8 cellular contexts compared by ENCODE assay signal in genomic region chr4:143381171-143382118, GRCh38. TPM values are rescaled to one million over a fixed set of nuclear protein-coding genes. Genes with fewer than 3 reads are reported as not detected.
DNase-seq lines count a peak whose midpoint lies in the region; ATAC-seq and TF ChIP-seq lines count a peak whose summit lies in the region.

No MANE protein-coding gene starts in this region.

- H3K36me3 ChIP-seq in smooth muscle cell (ENCODE audit: low read depth): no peaks in the 10 kb centered on the region

- H3F3A ChIP-seq in smooth muscle cell (ENCODE audit: low read depth): no peaks in the 10 kb centered on the region

- H3K4me3 ChIP-seq in smooth muscle cell: no peak overlapping the region

- H2AFZ ChIP-seq in smooth muscle cell (ENCODE audit: low read depth): no peak overlapping the region

- H4K20me1 ChIP-seq in smooth muscle cell (ENCODE audit: low read depth): peaks cover under 1% of the 10 kb centered on the region

- H3K9me3 ChIP-seq in smooth muscle cell (replicated peaks; ENCODE audit: low read depth): no peaks in the 10 kb centered on the region

- H3K27me3 ChIP-seq in smooth muscle cell (ENCODE audit: low read depth): no peaks in the 10 kb centered on the region

- peaks cover 6% of the 10 kb centered on the region for H3K27me3 Mint-ChIP-seq in activated T-helper 17 cell treated with anti-CD3 and anti-CD28 coated beads, Interleukin-2, amount 50 U/mL, for 72 hours

- H3K79me2 ChIP-seq in smooth muscle cell (ENCODE audit: low read depth): peaks cover 66% of the 10 kb centered on the region

- no peak overlapping the region for H3K9ac ChIP-seq in smooth muscle cell (ENCODE audit: low read depth)

- no peaks in the 10 kb centered on the region for H3K4me1 Mint-ChIP-seq in activated T-helper 17 cell treated with anti-CD3 and anti-CD28 coated beads, Interleukin-2, amount 50 U/mL, for 72 hours

- H3K27ac Mint-ChIP-seq in activated T-helper 17 cell treated with anti-CD3 and anti-CD28 coated beads, Interleukin-2, amount 50 U/mL, for 72 hours: peak overlapping the region; percentile 69

- no peak for TF ChIP-seq CTCF in smooth muscle cell (IDR thresholded peaks at IDR 0.05; ENCODE audit: borderline replicate concordance, insufficient read depth, poor library complexity, severe bottlenecking)

- 60% methylated on average over 8 of the region's 8 CpGs for WGBS in smooth muscle cell (ENCODE audit: low lambda C conversion rate)

- H3K4me3 Mint-ChIP-seq in activated T-helper 17 cell treated with anti-CD3 and anti-CD28 coated beads, Interleukin-2, amount 50 U/mL, for 72 hours: no peak overlapping the region

- H3K36me3 Mint-ChIP-seq in activated T-helper 17 cell treated with anti-CD3 and anti-CD28 coated beads, Interleukin-2, amount 50 U/mL, for 72 hours (ENCODE audit: low read depth): no peaks in the 10 kb centered on the region

- peak; percentile 61 to 72 for DNase-seq in hippocampal formation (lab: John Stamatoyannopoulos, UW)
- DNase-seq in smooth muscle cell (lab: John Stamatoyannopoulos, UW; ENCODE audit: unreplicated experiment): no peak
- DNase-seq in effector CD4-positive, alpha-beta T cell: no peak
- DNase-seq in SW 1271 (lab: John Stamatoyannopoulos, UW): no peak
- DNase-seq in NCI-H1436 (lab: John Stamatoyannopoulos, UW): no peak

- H3K27ac ChIP-seq in smooth muscle cell (ENCODE audit: low read depth): peak overlapping the region; percentile 58

- no peaks in the 10 kb centered on the region for H3K9me3 Mint-ChIP-seq in activated T-helper 17 cell treated with anti-CD3 and anti-CD28 coated beads, Interleukin-2, amount 50 U/mL, for 72 hours

- H3K4me2 ChIP-seq in smooth muscle cell: peak overlapping the region; percentile 60

- ATAC-seq in GM18868 (IDR thresholded peaks at IDR 0.05; ENCODE audit: unreplicated experiment): peak; percentile 48
- peak; percentile 49 for ATAC-seq in HG02981 (IDR thresholded peaks at IDR 0.05; ENCODE audit: unreplicated experiment)
- no peak for ATAC-seq in activated T-helper 17 cell treated with anti-CD3 and anti-CD28 coated beads, Interleukin-2, amount 50 U/mL, for 72 hours (replicated peaks)

- peaks cover 15% of the 10 kb centered on the region for H3K4me1 ChIP-seq in smooth muscle cell (ENCODE audit: low read depth)

RNA-seq across cellular contexts. Expression of gene GAB1, which starts 44.8 kb away (rescaled TPM):
- total RNA-seq in activated T-helper 17 cell treated with anti-CD3 and anti-CD28 coated beads, Interleukin-2, amount 50 U/mL, for 72 hours: under 1 TPM; 0.32 to 0.48 TPM
- 17.5 and 22.5 TPM in 2 replicates for total RNA-seq in smooth muscle cell
- 0.50 and 3.0 TPM in 2 replicates for polyA plus RNA-seq in smooth muscle cell

Comparison
In these comparisons a context has a peak if more than half of its experiments do, and no peak if none do; other contexts are left out.
1. DNase-seq: peak in hippocampal formation (2 of 2); none in smooth muscle cell (single experiment), effector CD4-positive, alpha-beta T cell (single experiment), SW 1271 (0 of 2) and NCI-H1436 (single experiment).
2. RNA of gene GAB1, which starts 44.8 kb away (total RNA-seq): 17.5 to 22.5 TPM in smooth muscle cell; 0.32 to 0.48 TPM in activated T-helper 17 cell treated with anti-CD3 and anti-CD28 coated beads, Interleukin-2, amount 50 U/mL, for 72 hours; every median in the first group is over 10 times any median in the second.